In the genomic region with DNA sequence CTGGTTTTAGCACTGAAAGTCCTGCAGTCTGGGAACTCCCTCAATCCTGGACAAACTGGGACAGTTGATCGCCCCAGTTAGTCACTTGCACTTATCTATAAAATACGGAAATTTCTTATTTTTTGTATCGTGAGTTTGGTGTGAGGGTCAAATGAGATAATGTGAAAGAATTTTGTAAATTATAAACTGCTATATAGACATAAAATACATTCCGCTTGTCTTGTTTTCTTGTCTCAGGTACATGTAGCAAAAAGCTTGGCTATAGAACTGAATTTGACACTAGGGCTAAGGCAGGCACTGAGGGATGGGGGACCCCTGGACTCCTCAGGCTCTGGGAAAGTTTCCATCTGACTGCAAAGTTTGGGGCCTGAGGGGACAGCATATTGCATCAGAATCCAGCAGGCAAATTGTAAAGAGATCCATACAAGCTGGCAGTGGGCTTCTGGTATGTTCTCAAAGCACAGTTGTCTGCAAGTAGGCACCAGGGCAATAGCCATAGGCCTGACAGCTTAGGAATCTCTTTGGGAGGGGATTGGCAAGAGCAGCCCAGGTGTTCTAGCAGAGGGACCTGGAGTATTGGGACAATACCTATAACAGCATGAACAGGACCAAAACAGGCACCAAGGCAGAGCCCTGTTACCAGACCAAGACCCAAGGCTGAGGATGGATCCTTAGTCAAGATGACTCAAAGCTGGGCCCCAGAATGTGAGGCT, we compare ENCODE assay signal across 16 cellular contexts. TPM values are rescaled to one million over a fixed set of nuclear protein-coding genes. Genes with fewer than 3 reads are reported as not detected.
DNase-seq lines count a peak whose midpoint lies in the region; ATAC-seq and TF ChIP-seq lines count a peak whose summit lies in the region.
"Had no signal": no experiment of that assay in that cellular context is flagged by ENCODE, and none has a peak within 500 bp of the region (broad histone marks: within the 10 kb centered on the region; RNA-seq: fewer than 3 reads in every experiment).

No MANE protein-coding gene starts in this region.

- no peak overlapping the region for H3K27ac ChIP-seq in GM23338 (ENCODE audit: low read depth)
- H3K27ac ChIP-seq: Peyer's patch had no signal

- TF ChIP-seq CTCF in GM23338 (conservative IDR thresholded peaks at IDR 0.05; ENCODE audit: low read depth in 2 of 2): no peak

- H3K4me1 ChIP-seq in GM23338 (ENCODE audit: insufficient read depth): no peaks in the 10 kb centered on the region
- H3K4me1 ChIP-seq: Peyer's patch had no signal

- CTCF ChIA-PET in activated naive CD4-positive, alpha-beta T cell treated with anti-CD3 and anti-CD28 coated beads, Interleukin-2, amount 10 ng/mL, durations not matched to agents 7 days and 5 days (lab: Charles Lee): interaction anchor here (1.2 to 3.0 kb wide), 6 partner anchors 7 to 360 kb away, joined by 3 to 12 read pairs (median 4); no protein-coding TSS in a partner anchor

- no peak overlapping the region for H3K4me2 ChIP-seq in GM23338

- peaks cover 98% of the 10 kb centered on the region for H3K4me1 Mint-ChIP-seq in activated naive CD4-positive, alpha-beta T cell treated with anti-CD3 and anti-CD28 coated beads, Interleukin-2, amount 50 U/mL, for 24 hours
- H3K4me1 Mint-ChIP-seq in activated naive CD4-positive, alpha-beta T cell treated with anti-CD3 and anti-CD28 coated beads, Interleukin-2, amount 10 ng/mL, durations not matched to agents 7 days and 5 days: peaks cover 96% of the 10 kb centered on the region
- H3K4me1 Mint-ChIP-seq in GM23338: peaks cover 5% of the 10 kb centered on the region; the same call in 2 of the 3 replicates
- peaks cover 77 to 91% of the 10 kb centered on the region in 2 donors for H3K4me1 Mint-ChIP-seq in effector memory CD8-positive, alpha-beta T cell (ENCODE audit: low read depth in 2 of 2)
- peaks cover 38% of the 10 kb centered on the region for H3K4me1 Mint-ChIP-seq in stimulated activated memory B cell treated with anti-CD40 and anti-IgM and Interleukin-4, amounts not matched to agents 10 μg/mL and 1 μg/mL and 100 μg/mL, for 72 hours

- H3K4me3 Mint-ChIP-seq in activated naive CD4-positive, alpha-beta T cell treated with anti-CD3 and anti-CD28 coated beads, Interleukin-2, amount 50 U/mL, for 24 hours: peak overlapping the region; percentile 1
- no peak overlapping the region for H3K4me3 Mint-ChIP-seq in activated naive CD4-positive, alpha-beta T cell treated with anti-CD3 and anti-CD28 coated beads, Interleukin-2, amount 10 ng/mL, durations not matched to agents 7 days and 5 days
- H3K4me3 Mint-ChIP-seq in GM23338: no peak overlapping the region
- H3K4me3 Mint-ChIP-seq in effector memory CD8-positive, alpha-beta T cell: peak overlapping the region; percentile 58 to 62
- H3K4me3 Mint-ChIP-seq in stimulated activated memory B cell treated with anti-CD40 and anti-IgM and Interleukin-4, amounts not matched to agents 10 μg/mL and 1 μg/mL and 100 μg/mL, for 72 hours: no peak overlapping the region

- no peak for DNase-seq in activated naive CD4-positive, alpha-beta T cell treated with anti-CD3 and anti-CD28 coated beads, Interleukin-2, amount 10 ng/mL, durations not matched to agents 7 days and 5 days
- DNase-seq in GM23338 (ENCODE audit: low spot score) (no peak), Kasumi-1 (lab: John Stamatoyannopoulos, UW) (no peak)
- DNase-seq in effector memory CD8-positive, alpha-beta T cell: no peak
- DNase-seq: ACHN, DMS153, EL, HCEC 1CT, NCI-H187 treated with DMSO at 0.1 percent for 48 hours, NCI-H446 treated with DMSO at 0.1 percent for 48 hours, NCI-H774, Peyer's patch, SHP77 had no signal

- H3K36me3 ChIP-seq in GM23338 (ENCODE audit: insufficient read depth): no peaks in the 10 kb centered on the region
- H3K36me3 ChIP-seq: Peyer's patch had no signal

- H3K27me3 Mint-ChIP-seq in activated naive CD4-positive, alpha-beta T cell treated with anti-CD3 and anti-CD28 coated beads, Interleukin-2, amount 50 U/mL, for 24 hours: no peaks in the 10 kb centered on the region
- H3K27me3 Mint-ChIP-seq in activated naive CD4-positive, alpha-beta T cell treated with anti-CD3 and anti-CD28 coated beads, Interleukin-2, amount 10 ng/mL, durations not matched to agents 7 days and 5 days: peaks cover 5% of the 10 kb centered on the region
- H3K27me3 Mint-ChIP-seq in GM23338 (ENCODE audit: insufficient read depth, low read depth, poor library complexity): peaks cover 2% of the 10 kb centered on the region
- no peaks in the 10 kb centered on the region for H3K27me3 Mint-ChIP-seq in effector memory CD8-positive, alpha-beta T cell
- H3K27me3 Mint-ChIP-seq in stimulated activated memory B cell treated with anti-CD40 and anti-IgM and Interleukin-4, amounts not matched to agents 10 μg/mL and 1 μg/mL and 100 μg/mL, for 72 hours: no peaks in the 10 kb centered on the region

- no peaks in the 10 kb centered on the region for H3K79me2 ChIP-seq in GM23338 (replicated peaks; ENCODE audit: insufficient read depth)

- no peaks in the 10 kb centered on the region for H3K9me3 Mint-ChIP-seq in activated naive CD4-positive, alpha-beta T cell treated with anti-CD3 and anti-CD28 coated beads, Interleukin-2, amount 50 U/mL, for 24 hours
- H3K9me3 Mint-ChIP-seq in activated naive CD4-positive, alpha-beta T cell treated with anti-CD3 and anti-CD28 coated beads, Interleukin-2, amount 10 ng/mL, durations not matched to agents 7 days and 5 days: no peaks in the 10 kb centered on the region
- H3K9me3 Mint-ChIP-seq in GM23338: no peaks in the 10 kb centered on the region
- H3K9me3 Mint-ChIP-seq in effector memory CD8-positive, alpha-beta T cell: no peaks in the 10 kb centered on the region
- H3K9me3 Mint-ChIP-seq in stimulated activated memory B cell treated with anti-CD40 and anti-IgM and Interleukin-4, amounts not matched to agents 10 μg/mL and 1 μg/mL and 100 μg/mL, for 72 hours: no peaks in the 10 kb centered on the region

- ATAC-seq in GM23338: no peak
- ATAC-seq in effector memory CD8-positive, alpha-beta T cell (replicated peaks): no peak
- ATAC-seq in stimulated activated memory B cell treated with anti-CD40 and anti-IgM and Interleukin-4, amounts not matched to agents 10 μg/mL and 1 μg/mL and 100 μg/mL, for 72 hours: no peak
- no peak for ATAC-seq in GM18517 (IDR thresholded peaks at IDR 0.05; ENCODE audit: unreplicated experiment)

- H3K27me3 ChIP-seq in GM23338 (ENCODE audit: insufficient read depth): no peaks in the 10 kb centered on the region
- H3K27me3 ChIP-seq: Peyer's patch had no signal

- H4K20me1 ChIP-seq in GM23338 (replicated peaks; ENCODE audit: insufficient read depth): no peaks in the 10 kb centered on the region

- H3F3A ChIP-seq in GM23338 (replicated peaks; ENCODE audit: low read depth): no peaks in the 10 kb centered on the region

- H3K27ac Mint-ChIP-seq in activated naive CD4-positive, alpha-beta T cell treated with anti-CD3 and anti-CD28 coated beads, Interleukin-2, amount 50 U/mL, for 24 hours: peak overlapping the region; percentile 44
- H3K27ac Mint-ChIP-seq in activated naive CD4-positive, alpha-beta T cell treated with anti-CD3 and anti-CD28 coated beads, Interleukin-2, amount 10 ng/mL, durations not matched to agents 7 days and 5 days: no peak overlapping the region
- no peak overlapping the region for H3K27ac Mint-ChIP-seq in GM23338
- peak overlapping the region; percentile 91 to 93 for H3K27ac Mint-ChIP-seq in effector memory CD8-positive, alpha-beta T cell
- H3K27ac Mint-ChIP-seq in stimulated activated memory B cell treated with anti-CD40 and anti-IgM and Interleukin-4, amounts not matched to agents 10 μg/mL and 1 μg/mL and 100 μg/mL, for 72 hours: peak overlapping the region; percentile 11

- H3K4me3 ChIP-seq in GM23338: no peak overlapping the region
- H3K4me3 ChIP-seq: Peyer's patch had no signal

- H2AFZ ChIP-seq in GM23338: peak overlapping the region; percentile 52; the same call in 1 of the 2 replicates

- H3K36me3 Mint-ChIP-seq in activated naive CD4-positive, alpha-beta T cell treated with anti-CD3 and anti-CD28 coated beads, Interleukin-2, amount 50 U/mL, for 24 hours: peaks cover 2% of the 10 kb centered on the region
- H3K36me3 Mint-ChIP-seq in activated naive CD4-positive, alpha-beta T cell treated with anti-CD3 and anti-CD28 coated beads, Interleukin-2, amount 10 ng/mL, durations not matched to agents 7 days and 5 days: peaks cover 13% of the 10 kb centered on the region
- H3K36me3 Mint-ChIP-seq in GM23338 (ENCODE audit: low read depth): no peaks in the 10 kb centered on the region
- peaks cover 10% of the 10 kb centered on the region for H3K36me3 Mint-ChIP-seq in effector memory CD8-positive, alpha-beta T cell (ENCODE audit: insufficient read depth)
- H3K36me3 Mint-ChIP-seq in stimulated activated memory B cell treated with anti-CD40 and anti-IgM and Interleukin-4, amounts not matched to agents 10 μg/mL and 1 μg/mL and 100 μg/mL, for 72 hours: no peaks in the 10 kb centered on the region

- H3K9me2 ChIP-seq in GM23338 (ENCODE audit: insufficient read depth): no peaks in the 10 kb centered on the region

TF ChIP-seq in GM23338, 12 proteins besides CTCF, POLR2A, EP300 and RAD21 (continues in another document):
- TF ChIP-seq, protein P1, sequence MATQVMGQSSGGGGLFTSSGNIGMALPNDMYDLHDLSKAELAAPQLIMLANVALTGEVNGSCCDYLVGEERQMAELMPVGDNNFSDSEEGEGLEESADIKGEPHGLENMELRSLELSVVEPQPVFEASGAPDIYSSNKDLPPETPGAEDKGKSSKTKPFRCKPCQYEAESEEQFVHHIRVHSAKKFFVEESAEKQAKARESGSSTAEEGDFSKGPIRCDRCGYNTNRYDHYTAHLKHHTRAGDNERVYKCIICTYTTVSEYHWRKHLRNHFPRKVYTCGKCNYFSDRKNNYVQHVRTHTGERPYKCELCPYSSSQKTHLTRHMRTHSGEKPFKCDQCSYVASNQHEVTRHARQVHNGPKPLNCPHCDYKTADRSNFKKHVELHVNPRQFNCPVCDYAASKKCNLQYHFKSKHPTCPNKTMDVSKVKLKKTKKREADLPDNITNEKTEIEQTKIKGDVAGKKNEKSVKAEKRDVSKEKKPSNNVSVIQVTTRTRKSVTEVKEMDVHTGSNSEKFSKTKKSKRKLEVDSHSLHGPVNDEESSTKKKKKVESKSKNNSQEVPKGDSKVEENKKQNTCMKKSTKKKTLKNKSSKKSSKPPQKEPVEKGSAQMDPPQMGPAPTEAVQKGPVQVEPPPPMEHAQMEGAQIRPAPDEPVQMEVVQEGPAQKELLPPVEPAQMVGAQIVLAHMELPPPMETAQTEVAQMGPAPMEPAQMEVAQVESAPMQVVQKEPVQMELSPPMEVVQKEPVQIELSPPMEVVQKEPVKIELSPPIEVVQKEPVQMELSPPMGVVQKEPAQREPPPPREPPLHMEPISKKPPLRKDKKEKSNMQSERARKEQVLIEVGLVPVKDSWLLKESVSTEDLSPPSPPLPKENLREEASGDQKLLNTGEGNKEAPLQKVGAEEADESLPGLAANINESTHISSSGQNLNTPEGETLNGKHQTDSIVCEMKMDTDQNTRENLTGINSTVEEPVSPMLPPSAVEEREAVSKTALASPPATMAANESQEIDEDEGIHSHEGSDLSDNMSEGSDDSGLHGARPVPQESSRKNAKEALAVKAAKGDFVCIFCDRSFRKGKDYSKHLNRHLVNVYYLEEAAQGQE (IDR thresholded peaks at IDR 0.05; ENCODE audit: unreplicated experiment): no peak
- TF ChIP-seq JUNB (IDR thresholded peaks at IDR 0.05; ENCODE audit: unreplicated experiment) (no peak), STAT1 (IDR thresholded peaks at IDR 0.05; ENCODE audit: unreplicated experiment) (no peak)

RNA-seq across cellular contexts. Expression of gene S1PR1, which starts 44.3 kb away (rescaled TPM):
- total RNA-seq in GM23338 (2014; rRNA removed; shearing (Covaris generic)): 4.1 and 5.2 TPM in 2 replicates
- polyA plus RNA-seq in GM23338 (2016; fragmentation: Nextera tagmentation; extraction: Ambion mirVana): 2.6 and 2.7 TPM in 2 replicates

Comparison
In these comparisons a context has a peak if more than half of its experiments do, and no peak if none do; other contexts are left out.
1. H3K27ac Mint-ChIP-seq: peak in activated naive CD4-positive, alpha-beta T cell treated with anti-CD3 and anti-CD28 coated beads, Interleukin-2, amount 50 U/mL, for 24 hours (single experiment), effector memory CD8-positive, alpha-beta T cell (2 of 2) and stimulated activated memory B cell treated with anti-CD40 and anti-IgM and Interleukin-4, amounts not matched to agents 10 μg/mL and 1 μg/mL and 100 μg/mL, for 72 hours (single experiment); none in activated naive CD4-positive, alpha-beta T cell treated with anti-CD3 and anti-CD28 coated beads, Interleukin-2, amount 10 ng/mL, durations not matched to agents 7 days and 5 days (single experiment) and GM23338 (single experiment).
2. H3K4me3 Mint-ChIP-seq: peak in activated naive CD4-positive, alpha-beta T cell treated with anti-CD3 and anti-CD28 coated beads, Interleukin-2, amount 50 U/mL, for 24 hours (single experiment) and effector memory CD8-positive, alpha-beta T cell (2 of 2); none in activated naive CD4-positive, alpha-beta T cell treated with anti-CD3 and anti-CD28 coated beads, Interleukin-2, amount 10 ng/mL, durations not matched to agents 7 days and 5 days (single experiment), GM23338 (single experiment) and stimulated activated memory B cell treated with anti-CD40 and anti-IgM and Interleukin-4, amounts not matched to agents 10 μg/mL and 1 μg/mL and 100 μg/mL, for 72 hours (single experiment).